1 cellular context compared by ENCODE assay signal in genomic region chr11:33135216-33135615, GRCh38.
TF ChIP-seq lines count a peak whose summit lies in the region.

No MANE protein-coding gene starts in this region.

TF ChIP-seq in SK-N-SH treated with all-trans-retinoic acid at 6 μM for 48 hours, 23 proteins besides CTCF, POLR2A, EP300 and RAD21 (continued from another document):
- TF ChIP-seq CSRNP3 (CRISPR knock-in tag; IDR thresholded peaks at IDR 0.05) (peak; percentile 85; the same call in 1 of the 2 replicates), ZNF565 (CRISPR knock-in tag; conservative IDR thresholded peaks at IDR 0.05; ENCODE audit: low read depth) (no peak), ESRRG (CRISPR knock-in tag; IDR thresholded peaks at IDR 0.05) (peak; percentile 87)
